ENCODE assay signal across 28 cellular contexts in genomic region chr11:86390499-86390898, GRCh38. TPM values are rescaled to one million over a fixed set of nuclear protein-coding genes. Genes with fewer than 3 reads are reported as not detected.
"Had no signal": no experiment of that assay in that cellular context is flagged by ENCODE, and none has a peak within 500 bp of the region (broad histone marks: within the 10 kb centered on the region; RNA-seq: fewer than 3 reads in every experiment).

No MANE protein-coding gene starts in this region.

- H3K9me3 Mint-ChIP-seq: nephron; neural progenitor cell; stimulated activated effector memory CD8-positive, alpha-beta T cell treated with anti-CD3 and anti-CD28 coated beads, Interleukin-12 subunit alpha, Interleukin-12 subunit beta, amount 100 ng/mL, for 72 hours; stimulated activated naive CD8-positive, alpha-beta T cell treated with anti-CD3 and anti-CD28 coated beads, Interleukin-15, Interleukin-2, amounts not matched to agents 100 ng/mL and 50 ng/mL, for 24 hours had no signal

- H3K4me2 ChIP-seq: neural progenitor cell had no signal

- H3K4me3 ChIP-seq: neural progenitor cell, ovary, psoas muscle, right lobe of liver, sigmoid colon, stomach, thoracic aorta, thyroid gland, tibial nerve, upper lobe of left lung, vagina had no signal

- H3K27me3 ChIP-seq: neural progenitor cell, ovary, right lobe of liver, sigmoid colon, stomach, thyroid gland, tibial nerve, upper lobe of left lung, vagina had no signal

- H3K4me1 Mint-ChIP-seq: stimulated activated effector memory CD8-positive, alpha-beta T cell treated with anti-CD3 and anti-CD28 coated beads, Interleukin-12 subunit alpha, Interleukin-12 subunit beta, amount 100 ng/mL, for 72 hours; stimulated activated naive B cell treated with anti-CD40 and anti-IgM and Interleukin-4, amounts not matched to agents 10 μg/mL and 1 μg/mL and 100 μg/mL, for 72 hours had no signal

- H3K4me1 ChIP-seq: neural progenitor cell, right lobe of liver, upper lobe of left lung, vagina had no signal

- H3K27ac ChIP-seq: neural progenitor cell, ovary, parathyroid adenoma, psoas muscle, right lobe of liver, sigmoid colon, stomach, thoracic aorta, thyroid gland, tibial nerve, upper lobe of left lung, vagina had no signal

- H3K27me3 Mint-ChIP-seq: progenitor cell of endocrine pancreas; stimulated activated naive B cell treated with anti-CD40 and anti-IgM and Interleukin-4, amounts not matched to agents 10 μg/mL and 1 μg/mL and 100 μg/mL, for 72 hours; stimulated activated naive CD8-positive, alpha-beta T cell treated with anti-CD3 and anti-CD28 coated beads, Interleukin-15, Interleukin-2, amounts not matched to agents 100 ng/mL and 50 ng/mL, for 24 hours had no signal

- H3K27ac Mint-ChIP-seq: nephron; neural progenitor cell; progenitor cell of endocrine pancreas; stimulated activated effector memory CD8-positive, alpha-beta T cell treated with anti-CD3 and anti-CD28 coated beads, Interleukin-12 subunit alpha, Interleukin-12 subunit beta, amount 100 ng/mL, for 72 hours; stimulated activated naive B cell treated with anti-CD40 and anti-IgM and Interleukin-4, amounts not matched to agents 10 μg/mL and 1 μg/mL and 100 μg/mL, for 72 hours; stimulated activated naive CD8-positive, alpha-beta T cell treated with anti-CD3 and anti-CD28 coated beads, Interleukin-15, Interleukin-2, amounts not matched to agents 100 ng/mL and 50 ng/mL, for 24 hours had no signal

- H3K36me3 ChIP-seq: neural progenitor cell, ovary, right lobe of liver, sigmoid colon, stomach, thoracic aorta, thyroid gland, tibial nerve, upper lobe of left lung, vagina had no signal

- H3K9me3 ChIP-seq: ovary, psoas muscle, right lobe of liver, sigmoid colon, stomach, thoracic aorta, thyroid gland, tibial nerve, upper lobe of left lung, vagina had no signal

- ATAC-seq: psoas muscle; right cardiac atrium; right lobe of liver; stimulated activated effector memory CD8-positive, alpha-beta T cell treated with anti-CD3 and anti-CD28 coated beads, Interleukin-12 subunit alpha, Interleukin-12 subunit beta, amount 100 ng/mL, for 72 hours; stimulated activated naive B cell treated with anti-CD40 and anti-IgM and Interleukin-4, amounts not matched to agents 10 μg/mL and 1 μg/mL and 100 μg/mL, for 72 hours had no signal

- FAIRE-seq: small intestine, urothelium cell line had no signal

- H3K36me3 Mint-ChIP-seq: neural progenitor cell; stimulated activated effector memory CD8-positive, alpha-beta T cell treated with anti-CD3 and anti-CD28 coated beads, Interleukin-12 subunit alpha, Interleukin-12 subunit beta, amount 100 ng/mL, for 72 hours had no signal

- H3K4me3 Mint-ChIP-seq: nephron; neural progenitor cell; stimulated activated effector memory CD8-positive, alpha-beta T cell treated with anti-CD3 and anti-CD28 coated beads, Interleukin-12 subunit alpha, Interleukin-12 subunit beta, amount 100 ng/mL, for 72 hours; stimulated activated naive B cell treated with anti-CD40 and anti-IgM and Interleukin-4, amounts not matched to agents 10 μg/mL and 1 μg/mL and 100 μg/mL, for 72 hours; stimulated activated naive CD8-positive, alpha-beta T cell treated with anti-CD3 and anti-CD28 coated beads, Interleukin-15, Interleukin-2, amounts not matched to agents 100 ng/mL and 50 ng/mL, for 24 hours had no signal

- H3K79me2 ChIP-seq: parathyroid adenoma had no signal

- H2AFZ ChIP-seq: neural progenitor cell, parathyroid adenoma had no signal

- DNase-seq: occipital lobe; ovary; posterior cingulate gyrus; psoas muscle; right cardiac atrium; right lobe of liver; sigmoid colon; small intestine; stimulated activated CD4-positive, alpha-beta T cell treated with anti-CD3 and anti-CD28 coated beads, Interleukin-15, amount 100 ng/mL, for 24 hours; stimulated activated CD4-positive, alpha-beta T cell treated with anti-CD3 and anti-CD28 coated beads, Interleukin-2, amount 100 ng/mL, for 24 hours; stimulated activated CD4-positive, alpha-beta T cell treated with anti-CD3 and anti-CD28 coated beads, Interleukin-2, amount 100 ng/mL, for 48 hours; stimulated activated CD4-positive, alpha-beta T cell treated with anti-CD3 and anti-CD28 coated beads, Interleukin-4, amount 100 ng/mL, for 24 hours; stimulated activated naive B cell treated with anti-CD40 and anti-IgM and Interleukin-4, amounts not matched to agents 10 μg/mL and 1 μg/mL and 100 μg/mL, for 72 hours; stimulated activated naive CD4-positive, alpha-beta T cell treated with Interleukin-2 at 50 U/mL for 16 hours; stomach; thyroid gland; trophoblast cell; upper lobe of left lung had no signal

- H3K9ac ChIP-seq: neural progenitor cell, parathyroid adenoma had no signal

RNA-seq across cellular contexts. Expression of gene CCDC81, which starts 15.8 kb away (rescaled TPM):
- total RNA-seq: vagina had no signal
